3 cellular contexts compared by ENCODE assay signal in genomic region chr11:86735462-86736302, GRCh38.
A peak's percentile ranks its signal among the peaks of the same experiment; 100 is the strongest.
TF ChIP-seq lines count a peak whose summit lies in the region.

No MANE protein-coding gene starts in this region.

TF ChIP-seq in A549, 52 proteins besides CTCF, POLR2A, EP300 and RAD21 (continues in another document):
- TF ChIP-seq, protein P1, sequence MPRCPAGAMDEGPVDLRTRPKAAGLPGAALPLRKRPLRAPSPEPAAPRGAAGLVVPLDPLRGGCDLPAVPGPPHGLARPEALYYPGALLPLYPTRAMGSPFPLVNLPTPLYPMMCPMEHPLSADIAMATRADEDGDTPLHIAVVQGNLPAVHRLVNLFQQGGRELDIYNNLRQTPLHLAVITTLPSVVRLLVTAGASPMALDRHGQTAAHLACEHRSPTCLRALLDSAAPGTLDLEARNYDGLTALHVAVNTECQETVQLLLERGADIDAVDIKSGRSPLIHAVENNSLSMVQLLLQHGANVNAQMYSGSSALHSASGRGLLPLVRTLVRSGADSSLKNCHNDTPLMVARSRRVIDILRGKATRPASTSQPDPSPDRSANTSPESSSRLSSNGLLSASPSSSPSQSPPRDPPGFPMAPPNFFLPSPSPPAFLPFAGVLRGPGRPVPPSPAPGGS (IDR thresholded peaks at IDR 0.05), result peak; percentile 82; the same call in 2 of the 3 replicates
- TF ChIP-seq MAFK (IDR thresholded peaks at IDR 0.05; ENCODE audit: partially characterized antibody) (no peak), SMC3 (IDR thresholded peaks at IDR 0.05) (peak; percentile 55; the same call in 2 of the 3 replicates), MAZ (IDR thresholded peaks at IDR 0.05; ENCODE audit: borderline replicate concordance, low read depth, low read length) (no peak), RARB (CRISPR knock-in tag; IDR thresholded peaks at IDR 0.05) (peak; percentile 75), EHMT2 (IDR thresholded peaks at IDR 0.05; ENCODE audit: low read depth) (no peak), HES2 (IDR thresholded peaks at IDR 0.05) (no peak), CBX8 (IDR thresholded peaks at IDR 0.05) (no peak), HOXB5 (CRISPR knock-in tag; IDR thresholded peaks at IDR 0.05) (peak; percentile 83), PHF8 (IDR thresholded peaks at IDR 0.05; ENCODE audit: borderline replicate concordance, low read depth) (no peak), TFCP2L1 (CRISPR knock-in tag; IDR thresholded peaks at IDR 0.05) (no peak), RCOR1 (IDR thresholded peaks at IDR 0.05; ENCODE audit: low read depth, low read length) (no peak), BHLHE40 (IDR thresholded peaks at IDR 0.05; ENCODE audit: low read depth, low read length) (no peak), MAX (IDR thresholded peaks at IDR 0.05) (peak; percentile 37; the same call in 1 of the 2 replicates), CHD2 (IDR thresholded peaks at IDR 0.05; ENCODE audit: low read length, partially characterized antibody) (peak; percentile 41), RFX5 (IDR thresholded peaks at IDR 0.05) (no peak), HOXA7 (CRISPR knock-in tag; IDR thresholded peaks at IDR 0.05) (peak; percentile 41; the same call in 1 of the 2 replicates), NPAS2 (CRISPR knock-in tag; IDR thresholded peaks at IDR 0.05; ENCODE audit: borderline replicate concordance) (no peak), ZNF302 (CRISPR knock-in tag; IDR thresholded peaks at IDR 0.05) (peak; percentile 88), JUN (IDR thresholded peaks at IDR 0.05) (peak; percentile 95 to 98), FOXS1 (CRISPR knock-in tag; IDR thresholded peaks at IDR 0.05) (peak; percentile 94), ZFP36 (IDR thresholded peaks at IDR 0.05; ENCODE audit: borderline replicate concordance, partially characterized antibody) (no peak), ESRRA (IDR thresholded peaks at IDR 0.05; ENCODE audit: borderline replicate concordance, low read length) (peak; percentile 41; the same call in 1 of the 2 replicates), NR3C1 (IDR thresholded peaks at IDR 0.05) (no peak), ZC3H11A (IDR thresholded peaks at IDR 0.05) (no peak), HOXB13 (CRISPR knock-in tag; IDR thresholded peaks at IDR 0.05; ENCODE audit: low read depth) (peak; percentile 97), FOSB (CRISPR knock-in tag; IDR thresholded peaks at IDR 0.05) (peak; percentile 83), EHF (CRISPR knock-in tag; IDR thresholded peaks at IDR 0.05) (peak; percentile 93), SREBF2 (IDR thresholded peaks at IDR 0.05) (no peak), TP53 (CRISPR knock-in tag; IDR thresholded peaks at IDR 0.05) (no peak), CEBPB (IDR thresholded peaks at IDR 0.05) (peak; percentile 62 to 84), RNF2 (IDR thresholded peaks at IDR 0.05; ENCODE audit: borderline replicate concordance, low read depth) (no peak)
- TF ChIP-seq, protein P2, sequence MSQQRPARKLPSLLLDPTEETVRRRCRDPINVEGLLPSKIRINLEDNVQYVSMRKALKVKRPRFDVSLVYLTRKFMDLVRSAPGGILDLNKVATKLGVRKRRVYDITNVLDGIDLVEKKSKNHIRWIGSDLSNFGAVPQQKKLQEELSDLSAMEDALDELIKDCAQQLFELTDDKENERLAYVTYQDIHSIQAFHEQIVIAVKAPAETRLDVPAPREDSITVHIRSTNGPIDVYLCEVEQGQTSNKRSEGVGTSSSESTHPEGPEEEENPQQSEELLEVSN (IDR thresholded peaks at IDR 0.05; ENCODE audit: borderline replicate concordance, low read depth), result no peak

TF ChIP-seq in HEK293, 187 proteins besides CTCF, POLR2A, EP300 and RAD21 (continued from another document and continues in another):
- TF ChIP-seq KLF7 (tag by site-specific recombination; IDR thresholded peaks at IDR 0.05; ENCODE audit: borderline replicate concordance) (no peak), ZNF473 (tag by site-specific recombination; IDR thresholded peaks at IDR 0.05) (no peak), ZNF202 (tag by site-specific recombination; IDR thresholded peaks at IDR 0.05; ENCODE audit: borderline replicate concordance) (no peak), KLF1 (tag by site-specific recombination; IDR thresholded peaks at IDR 0.05) (no peak), ZNF518A (tag by site-specific recombination; conservative IDR thresholded peaks at IDR 0.05; ENCODE audit: low read depth) (no peak), WT1 (tag by site-specific recombination; IDR thresholded peaks at IDR 0.05) (peak; percentile 78), ZNF221 (tag by site-specific recombination; IDR thresholded peaks at IDR 0.05; ENCODE audit: borderline replicate concordance) (no peak), ZNF837 (tag by site-specific recombination; IDR thresholded peaks at IDR 0.05) (no peak), FEZF1 (tag by site-specific recombination; IDR thresholded peaks at IDR 0.05) (peak; percentile 57), PRDM6 (tag by site-specific recombination; IDR thresholded peaks at IDR 0.05) (no peak), ZFP69B (tag by site-specific recombination; IDR thresholded peaks at IDR 0.05) (no peak), GLIS1 (tag by site-specific recombination; IDR thresholded peaks at IDR 0.05) (peak; percentile 92)
- TF ChIP-seq, protein P3, sequence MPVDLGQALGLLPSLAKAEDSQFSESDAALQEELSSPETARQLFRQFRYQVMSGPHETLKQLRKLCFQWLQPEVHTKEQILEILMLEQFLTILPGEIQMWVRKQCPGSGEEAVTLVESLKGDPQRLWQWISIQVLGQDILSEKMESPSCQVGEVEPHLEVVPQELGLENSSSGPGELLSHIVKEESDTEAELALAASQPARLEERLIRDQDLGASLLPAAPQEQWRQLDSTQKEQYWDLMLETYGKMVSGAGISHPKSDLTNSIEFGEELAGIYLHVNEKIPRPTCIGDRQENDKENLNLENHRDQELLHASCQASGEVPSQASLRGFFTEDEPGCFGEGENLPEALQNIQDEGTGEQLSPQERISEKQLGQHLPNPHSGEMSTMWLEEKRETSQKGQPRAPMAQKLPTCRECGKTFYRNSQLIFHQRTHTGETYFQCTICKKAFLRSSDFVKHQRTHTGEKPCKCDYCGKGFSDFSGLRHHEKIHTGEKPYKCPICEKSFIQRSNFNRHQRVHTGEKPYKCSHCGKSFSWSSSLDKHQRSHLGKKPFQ (tag by site-specific recombination; IDR thresholded peaks at IDR 0.05), result no peak

TF ChIP-seq in SK-N-SH, 30 proteins besides CTCF, POLR2A, EP300 and RAD21 (continued from another document):
- TF ChIP-seq TEAD4 (IDR thresholded peaks at IDR 0.05; ENCODE audit: borderline replicate concordance, insufficient read depth), result peak; percentile 68
- TF ChIP-seq NFIC (IDR thresholded peaks at IDR 0.05; ENCODE audit: borderline replicate concordance), result peak; percentile 85
- TF ChIP-seq POLR2AphosphoS5 (IDR thresholded peaks at IDR 0.05; ENCODE audit: low read depth, low read length), result peak; percentile 28; the same call in 1 of the 2 replicates
- TF ChIP-seq ELF1 (IDR thresholded peaks at IDR 0.05), result no peak
- no peak for TF ChIP-seq USF2 (IDR thresholded peaks at IDR 0.05; ENCODE audit: borderline replicate concordance, low read depth, low read length)
- no peak for TF ChIP-seq RFX5 (IDR thresholded peaks at IDR 0.05; ENCODE audit: low read length)
- TF ChIP-seq MAX (IDR thresholded peaks at IDR 0.05; ENCODE audit: low read depth), result peak; percentile 55
- TF ChIP-seq SIN3A (IDR thresholded peaks at IDR 0.05; ENCODE audit: borderline replicate concordance, low read depth, low read length), result no peak
- peak; percentile 69; the same call in 1 of the 2 replicates for TF ChIP-seq RXRA (IDR thresholded peaks at IDR 0.05; ENCODE audit: borderline replicate concordance, low read depth)
- peak; percentile 59; the same call in 1 of the 2 replicates for TF ChIP-seq MEF2A (IDR thresholded peaks at IDR 0.05; ENCODE audit: borderline replicate concordance, low read depth)
- TF ChIP-seq RCOR1 (IDR thresholded peaks at IDR 0.05; ENCODE audit: low read length), result no peak
- TF ChIP-seq, protein P4, sequence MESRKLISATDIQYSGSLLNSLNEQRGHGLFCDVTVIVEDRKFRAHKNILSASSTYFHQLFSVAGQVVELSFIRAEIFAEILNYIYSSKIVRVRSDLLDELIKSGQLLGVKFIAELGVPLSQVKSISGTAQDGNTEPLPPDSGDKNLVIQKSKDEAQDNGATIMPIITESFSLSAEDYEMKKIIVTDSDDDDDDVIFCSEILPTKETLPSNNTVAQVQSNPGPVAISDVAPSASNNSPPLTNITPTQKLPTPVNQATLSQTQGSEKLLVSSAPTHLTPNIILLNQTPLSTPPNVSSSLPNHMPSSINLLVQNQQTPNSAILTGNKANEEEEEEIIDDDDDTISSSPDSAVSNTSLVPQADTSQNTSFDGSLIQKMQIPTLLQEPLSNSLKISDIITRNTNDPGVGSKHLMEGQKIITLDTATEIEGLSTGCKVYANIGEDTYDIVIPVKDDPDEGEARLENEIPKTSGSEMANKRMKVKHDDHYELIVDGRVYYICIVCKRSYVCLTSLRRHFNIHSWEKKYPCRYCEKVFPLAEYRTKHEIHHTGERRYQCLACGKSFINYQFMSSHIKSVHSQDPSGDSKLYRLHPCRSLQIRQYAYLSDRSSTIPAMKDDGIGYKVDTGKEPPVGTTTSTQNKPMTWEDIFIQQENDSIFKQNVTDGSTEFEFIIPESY (IDR thresholded peaks at IDR 0.05; ENCODE audit: borderline replicate concordance, low read depth), result no peak
- peak; percentile 92 for TF ChIP-seq TCF12 (IDR thresholded peaks at IDR 0.05)
- TF ChIP-seq, protein P5, sequence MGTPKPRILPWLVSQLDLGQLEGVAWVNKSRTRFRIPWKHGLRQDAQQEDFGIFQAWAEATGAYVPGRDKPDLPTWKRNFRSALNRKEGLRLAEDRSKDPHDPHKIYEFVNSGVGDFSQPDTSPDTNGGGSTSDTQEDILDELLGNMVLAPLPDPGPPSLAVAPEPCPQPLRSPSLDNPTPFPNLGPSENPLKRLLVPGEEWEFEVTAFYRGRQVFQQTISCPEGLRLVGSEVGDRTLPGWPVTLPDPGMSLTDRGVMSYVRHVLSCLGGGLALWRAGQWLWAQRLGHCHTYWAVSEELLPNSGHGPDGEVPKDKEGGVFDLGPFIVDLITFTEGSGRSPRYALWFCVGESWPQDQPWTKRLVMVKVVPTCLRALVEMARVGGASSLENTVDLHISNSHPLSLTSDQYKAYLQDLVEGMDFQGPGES (IDR thresholded peaks at IDR 0.05; ENCODE audit: low read depth, low read length), result no peak
- peak; percentile 86 for TF ChIP-seq PBX3 (IDR thresholded peaks at IDR 0.05)
- peak; percentile 37; the same call in 1 of the 2 replicates for TF ChIP-seq FOXM1 (IDR thresholded peaks at IDR 0.05; ENCODE audit: low read depth)
